Comparison of ENCODE assay signal across 1 cellular context in genomic region chr16:89186625-89187336, GRCh38.
TF ChIP-seq lines count a peak whose summit lies in the region.
"Not testable (repeated sequence)": the region's sequence is repeated elsewhere in the genome, so short reads cannot be mapped to it uniquely, and the experiment has no call there.

No MANE protein-coding gene starts in this region.

TF ChIP-seq in HepG2, 621 proteins besides CTCF, POLR2A, EP300 and RAD21 (continues in another document):
- 0 out of 2 replicates have a peak, but pooled peaks have one; percentile 15 for TF ChIP-seq HDAC2 (CRISPR knock-in tag; IDR thresholded peaks at IDR 0.05)
- 0 out of 2 replicates have a peak, but pooled peaks have one; percentile 13 for TF ChIP-seq ZNF629 (CRISPR knock-in tag; conservative IDR thresholded peaks at IDR 0.05)
- TF ChIP-seq BRD4 (CRISPR knock-in tag; IDR thresholded peaks at IDR 0.05): peak; percentile 38; the same call in 1 of the 2 replicates
- 0 out of 2 replicates have a peak, but pooled peaks have one; percentile 1 for TF ChIP-seq ZBTB38 (CRISPR knock-in tag; IDR thresholded peaks at IDR 0.05)
- 0 out of 2 replicates have a peak, but pooled peaks have one; percentile 43 for TF ChIP-seq ZSCAN21 (CRISPR knock-in tag; IDR thresholded peaks at IDR 0.05; ENCODE audit: borderline replicate concordance)
- TF ChIP-seq ADNP (CRISPR knock-in tag; IDR thresholded peaks at IDR 0.05): peak; percentile 88
- TF ChIP-seq, protein P1, sequence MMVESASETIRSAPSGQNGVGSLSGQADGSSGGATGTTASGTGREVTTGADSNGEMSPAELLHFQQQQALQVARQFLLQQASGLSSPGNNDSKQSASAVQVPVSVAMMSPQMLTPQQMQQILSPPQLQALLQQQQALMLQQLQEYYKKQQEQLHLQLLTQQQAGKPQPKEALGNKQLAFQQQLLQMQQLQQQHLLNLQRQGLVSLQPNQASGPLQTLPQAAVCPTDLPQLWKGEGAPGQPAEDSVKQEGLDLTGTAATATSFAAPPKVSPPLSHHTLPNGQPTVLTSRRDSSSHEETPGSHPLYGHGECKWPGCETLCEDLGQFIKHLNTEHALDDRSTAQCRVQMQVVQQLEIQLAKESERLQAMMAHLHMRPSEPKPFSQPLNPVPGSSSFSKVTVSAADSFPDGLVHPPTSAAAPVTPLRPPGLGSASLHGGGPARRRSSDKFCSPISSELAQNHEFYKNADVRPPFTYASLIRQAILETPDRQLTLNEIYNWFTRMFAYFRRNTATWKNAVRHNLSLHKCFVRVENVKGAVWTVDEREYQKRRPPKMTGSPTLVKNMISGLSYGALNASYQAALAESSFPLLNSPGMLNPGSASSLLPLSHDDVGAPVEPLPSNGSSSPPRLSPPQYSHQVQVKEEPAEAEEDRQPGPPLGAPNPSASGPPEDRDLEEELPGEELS (CRISPR knock-in tag; IDR thresholded peaks at IDR 0.05): 0 out of 2 replicates have a peak, but pooled peaks have one; percentile 18
- TF ChIP-seq ZBTB40 (IDR thresholded peaks at IDR 0.05); FOXA1 (CRISPR knock-in tag; IDR thresholded peaks at IDR 0.05); SP1 (IDR thresholded peaks at IDR 0.05): not testable (repeated sequence)
- 0 out of 2 replicates have a peak, but pooled peaks have one; percentile 19 for TF ChIP-seq ZBTB40 (CRISPR knock-in tag; IDR thresholded peaks at IDR 0.05)
- 0 out of 2 replicates have a peak, but pooled peaks have one; percentile 11 for TF ChIP-seq BORCS8-MEF2B (CRISPR knock-in tag; IDR thresholded peaks at IDR 0.05)
- 0 out of 2 replicates have a peak, but pooled peaks have one; percentile 60 for TF ChIP-seq TEAD2 (CRISPR knock-in tag; IDR thresholded peaks at IDR 0.05)
- peak; percentile 80 for TF ChIP-seq ZMYM3 (CRISPR knock-in tag; IDR thresholded peaks at IDR 0.05)
- peak; percentile 81 for TF ChIP-seq FOXA1 (IDR thresholded peaks at IDR 0.05)
- 0 out of 2 replicates have a peak, but pooled peaks have one; percentile 37 for TF ChIP-seq ZNF24 (IDR thresholded peaks at IDR 0.05)
- 0 out of 2 replicates have a peak, but pooled peaks have one; percentile 25 for TF ChIP-seq ZNF143 (CRISPR knock-in tag; IDR thresholded peaks at IDR 0.05)
- 0 out of 2 replicates have a peak, but pooled peaks have one; percentile 50 for TF ChIP-seq FOXM1 (CRISPR knock-in tag; IDR thresholded peaks at IDR 0.05)
- TF ChIP-seq MAFG (CRISPR knock-in tag; IDR thresholded peaks at IDR 0.05): 0 out of 2 replicates have a peak, but pooled peaks have one; percentile 15
- 0 out of 2 replicates have a peak, but pooled peaks have one; percentile 13 for TF ChIP-seq IRF2 (CRISPR knock-in tag; IDR thresholded peaks at IDR 0.05)
- TF ChIP-seq ZKSCAN8 (CRISPR knock-in tag; IDR thresholded peaks at IDR 0.05; ENCODE audit: borderline replicate concordance): peak; percentile 51
- TF ChIP-seq ZNF326 (CRISPR knock-in tag; IDR thresholded peaks at IDR 0.05; ENCODE audit: borderline replicate concordance): 0 out of 2 replicates have a peak, but pooled peaks have one; percentile 89
- TF ChIP-seq KDM1A (CRISPR knock-in tag; IDR thresholded peaks at IDR 0.05): peak; percentile 68; the same call in 1 of the 2 replicates
- peak; percentile 99 for TF ChIP-seq CHD4 (IDR thresholded peaks at IDR 0.05; ENCODE audit: borderline replicate concordance, low read length)
- TF ChIP-seq ZNF160 (CRISPR knock-in tag; IDR thresholded peaks at IDR 0.05): peak; percentile 68; the same call in 1 of the 2 replicates
- TF ChIP-seq, protein P2, sequence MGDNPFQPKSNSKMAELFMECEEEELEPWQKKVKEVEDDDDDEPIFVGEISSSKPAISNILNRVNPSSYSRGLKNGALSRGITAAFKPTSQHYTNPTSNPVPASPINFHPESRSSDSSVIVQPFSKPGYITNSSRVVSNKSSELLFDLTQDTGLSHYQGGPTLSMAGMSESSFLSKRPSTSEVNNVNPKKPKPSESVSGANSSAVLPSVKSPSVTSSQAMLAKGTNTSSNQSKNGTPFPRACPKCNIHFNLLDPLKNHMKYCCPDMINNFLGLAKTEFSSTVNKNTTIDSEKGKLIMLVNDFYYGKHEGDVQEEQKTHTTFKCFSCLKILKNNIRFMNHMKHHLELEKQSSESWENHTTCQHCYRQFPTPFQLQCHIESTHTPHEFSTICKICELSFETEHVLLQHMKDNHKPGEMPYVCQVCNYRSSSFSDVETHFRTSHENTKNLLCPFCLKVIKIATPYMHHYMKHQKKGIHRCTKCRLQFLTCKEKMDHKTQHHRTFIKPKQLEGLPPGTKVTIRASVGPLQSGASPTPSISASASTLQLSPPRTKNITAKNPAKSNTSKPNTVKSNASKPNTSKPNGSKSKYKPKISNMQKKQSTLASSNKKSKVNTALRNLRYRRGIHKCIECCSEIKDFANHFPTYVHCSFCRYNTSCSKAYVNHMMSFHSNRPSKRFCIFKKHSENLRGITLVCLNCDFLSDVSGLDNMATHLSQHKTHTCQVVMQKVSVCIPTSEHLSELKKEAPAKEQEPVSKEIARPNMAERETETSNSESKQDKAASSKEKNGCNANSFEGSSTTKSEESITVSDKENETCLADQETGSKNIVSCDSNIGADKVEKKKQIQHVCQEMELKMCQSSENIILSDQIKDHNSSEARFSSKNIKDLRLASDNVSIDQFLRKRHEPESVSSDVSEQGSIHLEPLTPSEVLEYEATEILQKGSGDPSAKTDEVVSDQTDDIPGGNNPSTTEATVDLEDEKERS (CRISPR knock-in tag; IDR thresholded peaks at IDR 0.05): peak; percentile 54; the same call in 1 of the 2 replicates
- TF ChIP-seq HNRNPL (IDR thresholded peaks at IDR 0.05; ENCODE audit: low read depth, low read length): 0 out of 2 replicates have a peak, but pooled peaks have one; percentile 2
- peak; percentile 99 for TF ChIP-seq ZMYM2 (CRISPR knock-in tag; IDR thresholded peaks at IDR 0.05)
- TF ChIP-seq PAWR (CRISPR knock-in tag; IDR thresholded peaks at IDR 0.05; ENCODE audit: borderline replicate concordance): 0 out of 2 replicates have a peak, but pooled peaks have one; percentile 29
- 0 out of 2 replicates have a peak, but pooled peaks have one; percentile 17 for TF ChIP-seq SP1 (CRISPR knock-in tag; IDR thresholded peaks at IDR 0.05)
- TF ChIP-seq ZKSCAN1 (IDR thresholded peaks at IDR 0.05; ENCODE audit: low read length): peak; percentile 98
- 0 out of 2 replicates have a peak, but pooled peaks have one; percentile 17 for TF ChIP-seq ZNF3 (CRISPR knock-in tag; IDR thresholded peaks at IDR 0.05)
- peak; percentile 59; the same call in 1 of the 2 replicates for TF ChIP-seq RCOR2 (CRISPR knock-in tag; IDR thresholded peaks at IDR 0.05)
- 0 out of 2 replicates have a peak, but pooled peaks have one; percentile 16 for TF ChIP-seq ETS1 (CRISPR knock-in tag; IDR thresholded peaks at IDR 0.05)
- TF ChIP-seq ZNF263 (CRISPR knock-in tag; IDR thresholded peaks at IDR 0.05): 0 out of 2 replicates have a peak, but pooled peaks have one; percentile 31
- TF ChIP-seq ZNF432 (CRISPR knock-in tag; IDR thresholded peaks at IDR 0.05; ENCODE audit: borderline replicate concordance): 0 out of 2 replicates have a peak, but pooled peaks have one; percentile 54
- 0 out of 2 replicates have a peak, but pooled peaks have one; percentile 5 for TF ChIP-seq FOXO1 (CRISPR knock-in tag; IDR thresholded peaks at IDR 0.05)
- TF ChIP-seq POLR2AphosphoS5 (IDR thresholded peaks at IDR 0.05; ENCODE audit: low read depth, low read length): 0 out of 2 replicates have a peak, but pooled peaks have one; percentile 8
- TF ChIP-seq TBL1XR1 (IDR thresholded peaks at IDR 0.05; ENCODE audit: borderline replicate concordance, low read length, partially characterized antibody): peak; percentile 40
- TF ChIP-seq ZNF350 (CRISPR knock-in tag; IDR thresholded peaks at IDR 0.05; ENCODE audit: borderline replicate concordance, low read depth): 0 out of 2 replicates have a peak, but pooled peaks have one; percentile 41
- TF ChIP-seq, protein P3, sequence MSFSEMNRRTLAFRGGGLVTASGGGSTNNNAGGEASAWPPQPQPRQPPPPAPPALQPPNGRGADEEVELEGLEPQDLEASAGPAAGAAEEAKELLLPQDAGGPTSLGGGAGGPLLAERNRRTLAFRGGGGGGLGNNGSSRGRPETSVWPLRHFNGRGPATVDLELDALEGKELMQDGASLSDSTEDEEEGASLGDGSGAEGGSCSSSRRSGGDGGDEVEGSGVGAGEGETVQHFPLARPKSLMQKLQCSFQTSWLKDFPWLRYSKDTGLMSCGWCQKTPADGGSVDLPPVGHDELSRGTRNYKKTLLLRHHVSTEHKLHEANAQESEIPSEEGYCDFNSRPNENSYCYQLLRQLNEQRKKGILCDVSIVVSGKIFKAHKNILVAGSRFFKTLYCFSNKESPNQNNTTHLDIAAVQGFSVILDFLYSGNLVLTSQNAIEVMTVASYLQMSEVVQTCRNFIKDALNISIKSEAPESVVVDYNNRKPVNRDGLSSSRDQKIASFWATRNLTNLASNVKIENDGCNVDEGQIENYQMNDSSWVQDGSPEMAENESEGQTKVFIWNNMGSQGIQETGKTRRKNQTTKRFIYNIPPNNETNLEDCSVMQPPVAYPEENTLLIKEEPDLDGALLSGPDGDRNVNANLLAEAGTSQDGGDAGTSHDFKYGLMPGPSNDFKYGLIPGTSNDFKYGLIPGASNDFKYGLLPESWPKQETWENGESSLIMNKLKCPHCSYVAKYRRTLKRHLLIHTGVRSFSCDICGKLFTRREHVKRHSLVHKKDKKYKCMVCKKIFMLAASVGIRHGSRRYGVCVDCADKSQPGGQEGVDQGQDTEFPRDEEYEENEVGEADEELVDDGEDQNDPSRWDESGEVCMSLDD (CRISPR knock-in tag; IDR thresholded peaks at IDR 0.05; ENCODE audit: borderline replicate concordance): peak; percentile 27; the same call in 1 of the 2 replicates
- peak; percentile 39; the same call in 1 of the 2 replicates for TF ChIP-seq ZNF580 (CRISPR knock-in tag; IDR thresholded peaks at IDR 0.05; ENCODE audit: borderline replicate concordance, low read depth)
